Comparison of ENCODE assay signal across 30 cellular contexts in the genomic region with DNA sequence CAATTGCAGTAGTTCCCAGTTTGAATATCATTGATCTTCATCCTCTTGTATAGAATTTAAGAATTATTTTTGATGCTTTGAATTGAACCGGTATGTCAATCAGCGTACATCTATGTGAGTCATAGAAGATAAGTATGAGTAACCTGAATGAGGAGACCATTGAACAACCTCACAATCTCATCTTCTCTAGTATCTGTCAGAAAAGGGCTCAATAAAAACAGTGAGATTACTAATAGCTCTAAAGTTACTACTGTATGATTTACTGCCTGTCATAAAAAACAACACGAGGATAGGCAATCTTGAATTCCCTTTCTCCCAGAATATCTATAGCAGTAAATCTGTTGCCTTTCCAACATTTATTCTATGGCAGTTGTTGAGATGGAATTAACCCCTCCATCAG. TPM values are rescaled to one million over a fixed set of nuclear protein-coding genes. Genes with fewer than 3 reads are reported as not detected.
"Had no signal": no experiment of that assay in that cellular context is flagged by ENCODE, and none has a peak within 500 bp of the region (broad histone marks: within the 10 kb centered on the region; RNA-seq: fewer than 3 reads in every experiment).

No MANE protein-coding gene starts in this region.

- H3K27me3 ChIP-seq: Peyer's patch had no signal

- H3K9me3 ChIP-seq: Peyer's patch had no signal

- H3K4me3 ChIP-seq: Peyer's patch had no signal

- FAIRE-seq: TTC549 had no signal

- DNase-seq: activated CD4-positive, alpha-beta memory T cell treated with anti-CD3 and anti-CD28 coated beads for 36 hours; activated CD4-positive, alpha-beta T cell treated with anti-CD3 and anti-CD28 coated beads, Interleukin-2, amount 10 ng/mL, durations not matched to agents 7 days and 5 days; activated CD4-positive, CD25-positive, alpha-beta regulatory T cell; activated CD8-positive, alpha-beta memory T cell treated with anti-CD3 and anti-CD28 coated beads for 24 hours; activated effector memory CD4-positive, alpha-beta T cell treated with anti-CD3 and anti-CD28 coated beads, Interleukin-2, amount 50 U/mL, for 16 hours; activated naive CD4-positive, alpha-beta T cell treated with Interleukin-2 at 50 U/mL for 16 hours; activated naive CD8-positive, alpha-beta T cell treated with anti-CD3 and anti-CD28 coated beads, Interleukin-2, amount 50 U/mL, for 24 hours; activated T-cell treated with anti-CD3 and anti-CD28 coated beads, Interleukin-2, amount 50 U/mL, for 4 hours; amygdala; central memory CD4-positive, alpha-beta T cell; KG1; MM.1S; NCI-H1105; NCI-H1436; NCI-H1694 treated with DMSO at 0.1 percent for 48 hours; NCI-H2029 treated with DMSO at 0.1 percent for 48 hours; NCI-H510A treated with DMSO at 0.1 percent for 48 hours; NCI-H69; NK-92 treated with Interleukin-12 subunit alpha and Interleukin-12 subunit beta, amount 100 ng/mL, for 24 hours; OCI-M1; Peyer's patch; SHP77 treated with DMSO at 0.1 percent for 48 hours; T-helper 17 cell; T-helper 9 cell had no signal

- H3K4me1 ChIP-seq: Peyer's patch had no signal

- ATAC-seq: activated naive CD4-positive, alpha-beta T cell treated with anti-CD3 and anti-CD28 coated beads, Interleukin-2, amount 50 U/mL, for 72 hours; activated naive CD8-positive, alpha-beta T cell treated with anti-CD3 and anti-CD28 coated beads, Interleukin-2, amount 50 U/mL, for 24 hours; activated T-cell treated with anti-CD3 and anti-CD28 coated beads, Interleukin-2, amount 50 U/mL, for 4 hours; T-helper 17 cell had no signal

- H3K36me3 ChIP-seq: Peyer's patch had no signal

- H3K27ac ChIP-seq: Peyer's patch, VCaP had no signal

RNA-seq across cellular contexts. Expression of gene PHOX2B, which starts 36.1 kb away (rescaled TPM):
- total RNA-seq: activated CD4-positive, alpha-beta memory T cell treated with anti-CD3 and anti-CD28 coated beads for 36 hours; activated CD4-positive, alpha-beta T cell treated with anti-CD3 and anti-CD28 coated beads, Interleukin-2, amount 10 ng/mL, durations not matched to agents 7 days and 5 days; activated naive CD4-positive, alpha-beta T cell treated with anti-CD3 and anti-CD28 coated beads, Interleukin-2, amount 50 U/mL, for 72 hours; activated T-cell treated with anti-CD3 and anti-CD28 coated beads, Interleukin-2, amount 50 U/mL, for 4 hours; chondrocyte; LHCN-M2; SK-MEL-5; T-helper 17 cell had no signal
